In genomic region chr2:199329024-199329423, GRCh38 we compare ENCODE assay signal across 24 cellular contexts.
"Had no signal": no experiment of that assay in that cellular context is flagged by ENCODE, and none has a peak within 500 bp of the region (broad histone marks: within the 10 kb centered on the region; RNA-seq: fewer than 3 reads in every experiment).

No MANE protein-coding gene starts in this region.

- ATAC-seq: activated T-cell treated with anti-CD3 and anti-CD28 coated beads, Interleukin-2, amount 50 U/mL, for 72 hours; esophagus mucosa; WTC11 had no signal

- H3K27ac Mint-ChIP-seq: activated CD4-positive, alpha-beta memory T cell treated with anti-CD3 and anti-CD28 coated beads, Interleukin-2, amount 10 ng/mL, durations not matched to agents 7 days and 5 days; activated CD4-positive, alpha-beta T cell treated with anti-CD3 and anti-CD28 coated beads, Interleukin-2, amount 10 ng/mL, durations not matched to agents 7 days and 5 days; activated naive CD4-positive, alpha-beta T cell treated with anti-CD3 and anti-CD28 coated beads, Interleukin-2, amount 10 ng/mL, durations not matched to agents 7 days and 5 days; activated naive CD8-positive, alpha-beta T cell; activated T-cell treated with anti-CD3 and anti-CD28 coated beads, Interleukin-2, amount 50 U/mL, for 24 hours; activated T-cell treated with anti-CD3 and anti-CD28 coated beads, Interleukin-2, amount 50 U/mL, for 72 hours; endodermal cell; WTC11 had no signal

- H3K27ac ChIP-seq: ascending aorta, brain microvascular endothelial cell, colonic mucosa had no signal

- H3K36me3 ChIP-seq: brain microvascular endothelial cell had no signal

- H3K9me3 ChIP-seq: ascending aorta, colonic mucosa had no signal

- H3K27me3 ChIP-seq: ascending aorta, brain microvascular endothelial cell, colonic mucosa had no signal

- H3K9me3 Mint-ChIP-seq: activated CD4-positive, alpha-beta memory T cell treated with anti-CD3 and anti-CD28 coated beads, Interleukin-2, amount 10 ng/mL, durations not matched to agents 7 days and 5 days; activated CD4-positive, alpha-beta T cell treated with anti-CD3 and anti-CD28 coated beads, Interleukin-2, amount 10 ng/mL, durations not matched to agents 7 days and 5 days; activated naive CD4-positive, alpha-beta T cell treated with anti-CD3 and anti-CD28 coated beads, Interleukin-2, amount 10 ng/mL, durations not matched to agents 7 days and 5 days; activated T-cell treated with anti-CD3 and anti-CD28 coated beads, Interleukin-2, amount 50 U/mL, for 24 hours; activated T-cell treated with anti-CD3 and anti-CD28 coated beads, Interleukin-2, amount 50 U/mL, for 72 hours; endodermal cell; WTC11 had no signal

- H3K4me1 ChIP-seq: ascending aorta, colonic mucosa had no signal

- H3K4me3 ChIP-seq: ascending aorta, colonic mucosa had no signal

- DNase-seq: activated CD4-positive, alpha-beta memory T cell treated with anti-CD3 and anti-CD28 coated beads, Interleukin-2, amount 10 ng/mL, durations not matched to agents 7 days and 5 days; activated CD4-positive, alpha-beta T cell treated with anti-CD3 and anti-CD28 coated beads for 1 hour; activated CD4-positive, alpha-beta T cell treated with anti-CD3 and anti-CD28 coated beads for 4 hours; activated CD4-positive, alpha-beta T cell treated with anti-CD3 and anti-CD28 coated beads, Interleukin-2, amount 10 ng/mL, durations not matched to agents 7 days and 5 days; activated CD4-positive, alpha-beta T cell treated with anti-CD3 and anti-CD28 coated beads, Interleukin-2, amount 50 U/mL, for 4 hours; activated CD8-positive, alpha-beta memory T cell treated with anti-CD3 and anti-CD28 coated beads, Interleukin-2, amount 50 U/mL, for 48 hours; activated gamma-delta T cell; activated naive CD4-positive, alpha-beta T cell; activated naive CD4-positive, alpha-beta T cell treated with anti-CD3 and anti-CD28 coated beads, Interleukin-2, amount 10 ng/mL, durations not matched to agents 7 days and 5 days; activated T-cell treated with anti-CD3 and anti-CD28 coated beads for 4 hours; activated T-cell treated with anti-CD3 and anti-CD28 coated beads, Interleukin-2, amount 50 U/mL, for 24 hours; activated T-cell treated with anti-CD3 and anti-CD28 coated beads, Interleukin-2, amount 50 U/mL, for 72 hours; central memory CD4-positive, alpha-beta T cell; cerebellar nuclear complex; colonic mucosa; effector memory CD4-positive, alpha-beta T cell; endodermal cell; foreskin fibroblast; T-helper 2 cell had no signal

- H3K36me3 Mint-ChIP-seq: activated naive CD4-positive, alpha-beta T cell treated with anti-CD3 and anti-CD28 coated beads, Interleukin-2, amount 10 ng/mL, durations not matched to agents 7 days and 5 days; activated naive CD8-positive, alpha-beta T cell had no signal
